In genomic region chr1:161227196-161227871, GRCh38 we compare ENCODE assay signal across 8 cellular contexts. TPM values are rescaled to one million over a fixed set of nuclear protein-coding genes. Genes with fewer than 3 reads are reported as not detected.
DNase-seq lines count a peak whose midpoint lies in the region; ATAC-seq and TF ChIP-seq lines count a peak whose summit lies in the region.

No MANE protein-coding gene starts in this region.

- H3K4me1 ChIP-seq in lower lobe of right lung: peaks cover 26% of the 10 kb centered on the region

- H3K9me3 ChIP-seq in lower lobe of right lung: no peaks in the 10 kb centered on the region

- TF ChIP-seq CTCF in dorsolateral prefrontal cortex (IDR thresholded peaks at IDR 0.05 in 54 of 56, conservative IDR thresholded peaks at IDR 0.05 in 2 of 56; ENCODE audit: low read depth in 1 of 56, partially characterized antibody in 56 of 56) (peak; percentile 88 to 99 (median 94)), lower lobe of right lung (IDR thresholded peaks at IDR 0.05) (peak; percentile 92)

- intact Hi-C loops in dorsolateral prefrontal cortex (cut with DNase I) (loop anchor here (2.0 to 5.0 kb wide), 7 partner anchors 25 to 155 kb away; partner anchors contain the start of genes SDHC (in 2 of the 2), CFAP126 (in 1 of the 2) and NDUFS2 (in 1 of the 2)), lower lobe of right lung (cut with DNase I) (no loop called here)

- H3K27ac ChIP-seq in dorsolateral prefrontal cortex (peak overlapping the region in 49 of 59 donors; percentile 20 to 94 (median 85)), lower lobe of right lung (peak overlapping the region; percentile 56)

- peak; percentile 62 to 94 (median 84) for DNase-seq in NCI-H1417 (lab: John Stamatoyannopoulos, UW)
- no peak for DNase-seq in NCI-H1417 treated with DMSO at 0.1 percent for 48 hours (lab: John Stamatoyannopoulos, UW)
- peak; percentile 72 for DNase-seq in NCI-H748 treated with DMSO at 0.1 percent for 48 hours (lab: John Stamatoyannopoulos, UW)
- DNase-seq in activated CD4-positive, alpha-beta T cell treated with anti-CD3 and anti-CD28 coated beads, Interleukin-2, amount 50 U/mL, for 24 hours (ENCODE audit: low read depth in 1 of 2, low spot score in 1 of 2): peak; percentile 83 to 85
- DNase-seq in dorsolateral prefrontal cortex: peak; percentile 71 to 90 (median 83)
- DNase-seq in lower lobe of right lung: peak; percentile 86
- DNase-seq in stimulated activated CD4-positive, alpha-beta T cell treated with anti-CD3 and anti-CD28 coated beads, Interleukin-4, amount 100 ng/mL, for 1 hour: peak; percentile 91

- ATAC-seq in HG03565 (IDR thresholded peaks at IDR 0.05; ENCODE audit: unreplicated experiment): peak; percentile 30
- ATAC-seq in lower lobe of right lung: peak; percentile 74 to 77

- H3K27me3 ChIP-seq in dorsolateral prefrontal cortex: no peaks in the 10 kb centered on the region
- no peaks in the 10 kb centered on the region for H3K27me3 ChIP-seq in lower lobe of right lung (ENCODE audit: low read depth)

- peaks cover 20% of the 10 kb centered on the region for H3K36me3 ChIP-seq in lower lobe of right lung

- peak overlapping the region in 56 of 59 donors; percentile 29 to 89 (median 75) for H3K4me3 ChIP-seq in dorsolateral prefrontal cortex
- H3K4me3 ChIP-seq in lower lobe of right lung: peak overlapping the region; percentile 70

RNA-seq across cellular contexts. Expression of gene TOMM40L, which starts 1.5 kb away (rescaled TPM):
- total RNA-seq in dorsolateral prefrontal cortex (10 to 100 TPM; 20.2 to 44.3 (median 32.3) TPM), lower lobe of right lung (11.6 TPM)

RNA-seq across cellular contexts. Expression of gene APOA2, which starts 3.9 kb away (rescaled TPM):
- total RNA-seq in dorsolateral prefrontal cortex: not detected
- total RNA-seq in lower lobe of right lung: not detected

RNA-seq across cellular contexts. Expression of gene NR1I3, which starts 10.7 kb away (rescaled TPM):
- total RNA-seq in dorsolateral prefrontal cortex (1 to 10 TPM in 1 of 120 experiments, under 1 TPM in 7, not detected in 112; 0.27 to 1.7 (median 0.59) TPM), lower lobe of right lung (not detected)

RNA-seq across cellular contexts. Expression of gene FCER1G, which starts 12.2 kb away (rescaled TPM):
- 10 to 100 TPM in 76 of 120 experiments, 1 to 10 TPM in 44; 1.7 to 86.4 (median 12.9) TPM for total RNA-seq in dorsolateral prefrontal cortex
- total RNA-seq in lower lobe of right lung: 283 TPM

RNA-seq across cellular contexts. Expression of gene NDUFS2, which starts 25.2 kb away (rescaled TPM):
- total RNA-seq in dorsolateral prefrontal cortex (100 to 1,000 TPM in 116 of 120 experiments, 10 to 100 TPM in 4; 77.0 to 176 (median 131) TPM), lower lobe of right lung (66.3 TPM)
